15 cellular contexts compared by ENCODE assay signal in genomic region chr11:56890584-56891305, GRCh38.
"Had no signal": no experiment of that assay in that cellular context is flagged by ENCODE, and none has a peak within 500 bp of the region (broad histone marks: within the 10 kb centered on the region; RNA-seq: fewer than 3 reads in every experiment).

No MANE protein-coding gene starts in this region.

- H3K4me3 ChIP-seq: heart left ventricle, prostate gland, right lobe of liver, tibial artery, upper lobe of right lung had no signal

- H2AFZ ChIP-seq: parathyroid adenoma had no signal

- H3K79me2 ChIP-seq: parathyroid adenoma had no signal

- DNase-seq: effector memory CD8-positive, alpha-beta T cell; erythroblast; heart left ventricle; hippocampal formation; kidney glomerular epithelial cell; naive thymus-derived CD4-positive, alpha-beta T cell; nephron progenitor cell; right lobe of liver; stimulated activated CD4-positive, alpha-beta T cell treated with anti-CD3 and anti-CD28 coated beads, Interleukin-15, amount 100 ng/mL, for 24 hours; stimulated activated CD4-positive, alpha-beta T cell treated with anti-CD3 and anti-CD28 coated beads, Interleukin-1b, Interleukin-23, amount 100 ng/mL, for 48 hours; stimulated activated CD4-positive, alpha-beta T cell treated with anti-CD3 and anti-CD28 coated beads, Interleukin-4, amount 100 ng/mL, for 24 hours; tibial artery; upper lobe of right lung had no signal

- H3K9me3 ChIP-seq: heart left ventricle, prostate gland, right lobe of liver, tibial artery, upper lobe of right lung had no signal

- H3K27ac ChIP-seq: heart left ventricle, parathyroid adenoma, prostate gland, right lobe of liver, tibial artery, upper lobe of right lung had no signal

- H3K4me1 ChIP-seq: heart left ventricle, parathyroid adenoma, prostate gland, right lobe of liver, tibial artery, upper lobe of right lung had no signal

- H3K27me3 ChIP-seq: right lobe of liver, upper lobe of right lung had no signal

- H3K9ac ChIP-seq: parathyroid adenoma had no signal

- H3K36me3 ChIP-seq: heart left ventricle, prostate gland, right lobe of liver, tibial artery, upper lobe of right lung had no signal
